ENCODE assay signal across 36 cellular contexts in genomic region chr13:103044054-103044453, GRCh38. TPM values are rescaled to one million over a fixed set of nuclear protein-coding genes. Genes with fewer than 3 reads are reported as not detected.
"Had no signal": no experiment of that assay in that cellular context is flagged by ENCODE, and none has a peak within 500 bp of the region (broad histone marks: within the 10 kb centered on the region; RNA-seq: fewer than 3 reads in every experiment).

No MANE protein-coding gene starts in this region.

- H3K4me3 ChIP-seq: cardiac muscle cell, MG63 had no signal

- H3K27ac ChIP-seq: brain microvascular endothelial cell, cardiac muscle cell, VCaP had no signal

- H3K27me3 ChIP-seq: brain microvascular endothelial cell, cardiac muscle cell, MG63 had no signal

- ATAC-seq: activated CD8-positive, alpha-beta T cell treated with anti-CD3 and anti-CD28 coated beads for 36 hours; activated T-cell treated with anti-CD3 and anti-CD28 coated beads, Interleukin-2, amount 50 U/mL, for 72 hours; activated T-helper 17 cell treated with anti-CD3 and anti-CD28 coated beads, Interleukin-2, amount 50 U/mL, for 72 hours; Panc1; SK-N-SH treated with all-trans-retinoic acid at 6 μM for 48 hours had no signal

- H3K36me3 ChIP-seq: brain microvascular endothelial cell, cardiac muscle cell, MG63 had no signal

- DNase-seq: activated B cell treated with CpG ODN at 0.5 μM for 24 hours; activated CD4-positive, alpha-beta T cell treated with anti-CD3 and anti-CD28 coated beads for 48 hours; activated CD4-positive, alpha-beta T cell treated with anti-CD3 and anti-CD28 coated beads, Interleukin-2, amount 50 U/mL, for 4 hours; activated CD4-positive, CD25-positive, alpha-beta regulatory T cell treated with anti-CD3 and anti-CD28 coated beads, Interleukin-2, amount 50 U/mL, for 72 hours; activated CD8-positive, alpha-beta T cell treated with anti-CD3 and anti-CD28 coated beads for 36 hours; activated effector memory CD4-positive, alpha-beta T cell treated with anti-CD3 and anti-CD28 coated beads, Interleukin-2, amount 50 U/mL, for 16 hours; activated naive CD4-positive, alpha-beta T cell; activated naive CD4-positive, alpha-beta T cell treated with anti-CD3 and anti-CD28 coated beads, Interleukin-2, amount 50 U/mL, for 16 hours; activated naive CD8-positive, alpha-beta T cell treated with anti-CD3 and anti-CD28 coated beads for 36 hours; activated T-cell treated with anti-CD3 and anti-CD28 coated beads, Interleukin-2, amount 50 U/mL, for 1 hour; activated T-cell treated with anti-CD3 and anti-CD28 coated beads, Interleukin-2, amount 50 U/mL, for 72 hours; amniotic stem cell; aorta; brain microvascular endothelial cell; Karpas-422; KBM-7; MG63; NCI-H1048; NCI-H1105 treated with DMSO at 0.1 percent for 48 hours; NCI-H146; NCI-H2081; NCI-H345; NCI-H524 treated with DMSO at 0.1 percent for 48 hours; SIG-M5; T-helper 1 cell; T-helper 2 cell; T-helper 9 cell had no signal

- H3K9me3 ChIP-seq: MG63 had no signal

RNA-seq across cellular contexts. Expression of gene SLC10A2, which starts 22.2 kb away (rescaled TPM):
- total RNA-seq: activated B cell treated with CpG ODN at 0.5 μM for 24 hours; activated CD8-positive, alpha-beta memory T cell treated with anti-CD3 and anti-CD28 coated beads for 36 hours; activated CD8-positive, alpha-beta T cell treated with anti-CD3 and anti-CD28 coated beads for 36 hours; activated naive CD8-positive, alpha-beta T cell treated with anti-CD3 and anti-CD28 coated beads for 36 hours; activated T-cell treated with anti-CD3 and anti-CD28 coated beads, Interleukin-2, amount 50 U/mL, for 72 hours; activated T-helper 17 cell treated with anti-CD3 and anti-CD28 coated beads, Interleukin-2, amount 50 U/mL, for 72 hours; aorta; cardiac muscle cell; NCI-H460; RPMI7951; SK-MEL-5 had no signal
- polyA plus RNA-seq: cardiac muscle cell had no signal
